In the genomic region with DNA sequence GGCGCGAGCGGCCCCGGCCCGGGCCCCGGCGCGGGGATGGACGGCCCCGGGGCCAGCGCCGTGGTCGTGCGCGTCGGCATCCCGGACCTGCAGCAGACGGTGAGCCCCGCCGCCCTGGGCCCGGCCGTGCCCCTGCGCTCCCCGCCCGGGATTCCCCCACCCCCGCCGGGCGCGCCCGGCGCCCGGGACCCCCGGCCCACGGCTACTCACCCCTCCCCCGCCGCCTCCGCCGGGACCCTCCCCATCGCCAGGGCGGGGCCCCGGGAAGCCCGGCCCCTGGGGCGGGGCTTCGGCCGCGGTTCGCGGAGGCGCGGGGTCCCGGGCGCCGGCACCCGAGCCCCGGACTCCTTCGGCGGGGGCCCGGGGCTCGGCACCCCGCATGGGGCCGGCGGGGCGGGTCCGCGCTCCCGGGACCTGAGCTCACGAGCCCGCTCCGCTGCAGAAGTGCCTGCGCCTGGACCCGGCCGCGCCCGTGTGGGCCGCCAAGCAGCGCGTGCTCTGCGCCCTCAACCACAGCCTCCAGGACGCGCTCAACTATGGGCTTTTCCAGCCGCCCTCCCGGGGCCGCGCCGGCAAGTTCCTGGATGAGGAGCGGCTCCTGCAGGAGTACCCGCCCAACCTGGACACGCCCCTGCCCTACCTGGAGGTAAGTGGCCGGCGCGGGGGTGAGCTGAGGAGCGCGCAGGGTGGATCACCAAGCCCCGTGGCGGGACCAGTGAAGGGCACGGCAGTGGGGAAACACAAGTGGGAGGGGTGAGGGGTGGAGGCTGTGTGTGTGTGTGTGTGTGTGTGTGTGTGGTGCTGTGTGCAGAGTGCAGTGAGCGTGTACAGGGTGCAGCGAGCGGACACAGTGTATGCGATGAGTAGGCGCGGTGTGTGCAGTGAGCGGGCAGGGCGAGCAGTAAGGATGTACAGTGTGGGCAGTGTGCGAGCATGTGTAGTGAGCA, we compare ENCODE assay signal across 8 cellular contexts. TPM values are rescaled to one million over a fixed set of nuclear protein-coding genes. Genes with fewer than 3 reads are reported as not detected.
DNase-seq lines count a peak whose midpoint lies in the region; ATAC-seq lines count a peak whose summit lies in the region.

No MANE protein-coding gene starts in this region.

- H3K4me3 ChIP-seq in CD4-positive, alpha-beta memory T cell (ENCODE audit: low read length in 2 of 2), result peak overlapping the region in 1 of 2 donors; percentile 5

- H3K36me3 ChIP-seq in CD4-positive, alpha-beta memory T cell (ENCODE audit: insufficient read depth, low read length), result no peaks in the 10 kb centered on the region

- peak in 1 of 5 donors; percentile 50 for DNase-seq in CD4-positive, alpha-beta memory T cell
- peak; percentile 83 for DNase-seq in HuH-7.5 (ENCODE audit: low spot score)
- peak; percentile 47 for DNase-seq in activated T-cell treated with anti-CD3 and anti-CD28 coated beads, Interleukin-2, amount 50 U/mL, for 24 hours
- DNase-seq in head of caudate nucleus, result peak in 24 of 42 donors; percentile 19 to 70 (median 45)
- DNase-seq in renal cortical epithelial cell (ENCODE audit: low read depth), result peak; percentile 16
- DNase-seq in SHP77 (lab: John Stamatoyannopoulos, UW), result no peak

- H3K27me3 Mint-ChIP-seq in CD4-positive, alpha-beta memory T cell, result peaks cover 23 to 36% of the 10 kb centered on the region in 2 donors
- peaks cover 48% of the 10 kb centered on the region for H3K27me3 Mint-ChIP-seq in activated T-cell treated with anti-CD3 and anti-CD28 coated beads, Interleukin-2, amount 50 U/mL, for 24 hours

- H3K27me3 ChIP-seq in CD4-positive, alpha-beta memory T cell (ENCODE audit: insufficient read depth, low read length), result peaks cover 25% of the 10 kb centered on the region

- H3K4me1 Mint-ChIP-seq in CD4-positive, alpha-beta memory T cell, result peaks cover 5 to 32% (median 13%) of the 10 kb centered on the region in 4 donors
- peaks cover 13% of the 10 kb centered on the region for H3K4me1 Mint-ChIP-seq in activated T-cell treated with anti-CD3 and anti-CD28 coated beads, Interleukin-2, amount 50 U/mL, for 24 hours (ENCODE audit: low read depth)

- no peak overlapping the region for H3K27ac ChIP-seq in CD4-positive, alpha-beta memory T cell (ENCODE audit: low read depth, low read length)

- no peaks in the 10 kb centered on the region for H3K9me3 ChIP-seq in CD4-positive, alpha-beta memory T cell (ENCODE audit: control insufficient read depth in 1 of 2, low read length in 2 of 2)

- POLR2A ChIA-PET in CD4-positive, alpha-beta memory T cell (lab: Charles Lee; ENCODE audit: partially characterized antibody), result no interaction called here

- peak overlapping the region; percentile 30 to 79 (median 68) for H3K4me3 Mint-ChIP-seq in CD4-positive, alpha-beta memory T cell
- H3K4me3 Mint-ChIP-seq in activated T-cell treated with anti-CD3 and anti-CD28 coated beads, Interleukin-2, amount 50 U/mL, for 24 hours, result peak overlapping the region; percentile 49

- intact Hi-C loops in CD4-positive, alpha-beta memory T cell (cut with micrococcal nuclease), result no loop called here
- intact Hi-C loops in head of caudate nucleus (cut with DNase I), result no loop called here

- H3K4me1 ChIP-seq in CD4-positive, alpha-beta memory T cell (ENCODE audit: insufficient read depth, low read length), result peaks cover 17% of the 10 kb centered on the region

- H3K9me3 Mint-ChIP-seq in CD4-positive, alpha-beta memory T cell, result peaks cover 0 to 4% (median 0%) of the 10 kb centered on the region in 8 donors
- H3K9me3 Mint-ChIP-seq in activated T-cell treated with anti-CD3 and anti-CD28 coated beads, Interleukin-2, amount 50 U/mL, for 24 hours, result no peaks in the 10 kb centered on the region

- peak overlapping the region in 1 of 7 donors; percentile 38 for H3K27ac Mint-ChIP-seq in CD4-positive, alpha-beta memory T cell
- H3K27ac Mint-ChIP-seq in activated T-cell treated with anti-CD3 and anti-CD28 coated beads, Interleukin-2, amount 50 U/mL, for 24 hours, result no peak overlapping the region

- ATAC-seq in HG02623 (IDR thresholded peaks at IDR 0.05; ENCODE audit: unreplicated experiment) (no peak), HG02763 (IDR thresholded peaks at IDR 0.05; ENCODE audit: unreplicated experiment) (no peak)

- CTCF ChIA-PET in CD4-positive, alpha-beta memory T cell (lab: Charles Lee; ENCODE audit: partially characterized antibody), result no interaction called here

- no peaks in the 10 kb centered on the region for H3K36me3 Mint-ChIP-seq in CD4-positive, alpha-beta memory T cell
- no peaks in the 10 kb centered on the region for H3K36me3 Mint-ChIP-seq in activated T-cell treated with anti-CD3 and anti-CD28 coated beads, Interleukin-2, amount 50 U/mL, for 24 hours (ENCODE audit: low read depth)

RNA-seq across cellular contexts. Expression of gene SHANK3, which starts 2.3 kb away (rescaled TPM):
- total RNA-seq in CD4-positive, alpha-beta memory T cell, result not detected
- polyA plus RNA-seq in CD4-positive, alpha-beta memory T cell, result not detected
- 0.87 and 1.7 TPM in 2 replicates for total RNA-seq in renal cortical epithelial cell

RNA-seq across cellular contexts. Expression of gene ARSA, which starts 46.9 kb away (rescaled TPM):
- total RNA-seq in CD4-positive, alpha-beta memory T cell, result 10 to 100 TPM; 83.2 to 86.8 TPM
- polyA plus RNA-seq in CD4-positive, alpha-beta memory T cell, result 10 to 100 TPM in 1 of 2 donors, 1 to 10 TPM in 1; 7.8 to 13.0 TPM
- 26.9 and 35.9 TPM in 2 replicates for total RNA-seq in renal cortical epithelial cell

Comparison
In these comparisons a context has a peak if more than half of its experiments do, and no peak if none do; other contexts are left out.
1. DNase-seq: peak in HuH-7.5 (single experiment), activated T-cell treated with anti-CD3 and anti-CD28 coated beads, Interleukin-2, amount 50 U/mL, for 24 hours (single experiment), head of caudate nucleus (24 of 42) and renal cortical epithelial cell (single experiment); none in SHP77 (0 of 2).